Comparison of ENCODE assay signal across 8 cellular contexts in the genomic region with DNA sequence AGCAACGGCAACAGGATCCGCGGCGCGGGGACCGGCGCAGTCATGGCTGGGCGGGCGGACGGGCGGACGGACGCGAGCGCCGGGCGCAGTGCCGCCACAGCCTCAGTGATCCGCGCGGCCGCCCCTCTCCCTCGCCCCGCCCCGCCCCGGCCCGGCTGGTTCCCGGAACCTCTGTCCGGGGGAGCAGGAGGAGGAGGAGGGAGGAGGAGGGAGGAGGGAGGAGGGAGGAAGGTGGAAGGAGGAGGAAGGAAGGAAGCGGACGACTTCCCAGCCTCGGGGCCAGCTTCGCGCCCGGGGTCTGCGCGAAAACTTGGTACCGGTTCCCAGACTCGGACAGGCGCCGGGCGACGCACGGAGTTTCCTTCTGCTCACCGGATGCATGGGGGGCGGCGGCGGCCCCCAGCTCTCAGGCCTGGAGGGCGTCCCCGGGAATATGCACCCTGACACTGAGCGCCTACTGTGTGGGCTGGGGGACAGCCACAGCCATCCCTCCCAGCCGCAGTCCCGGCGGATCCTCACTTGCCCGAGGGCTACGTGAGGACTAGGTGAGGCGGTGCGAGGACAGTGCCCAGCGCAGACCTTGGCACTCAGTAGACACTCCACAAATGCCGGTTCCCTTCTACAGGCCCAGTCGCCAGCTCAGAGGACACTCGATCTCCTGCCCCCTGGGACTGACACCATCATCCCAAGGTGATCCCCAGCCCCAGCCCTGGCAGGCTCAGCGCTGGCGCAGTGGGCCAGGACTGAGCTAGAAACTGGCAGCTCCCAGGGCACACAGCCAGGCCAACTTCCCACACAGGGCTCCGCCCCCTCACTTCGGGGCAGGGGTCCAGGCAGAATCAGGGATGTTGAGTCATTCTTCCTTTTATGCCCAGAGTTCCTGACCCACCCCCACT. TPM values are rescaled to one million over a fixed set of nuclear protein-coding genes. Genes with fewer than 3 reads are reported as not detected.
A peak's percentile ranks its signal among the peaks of the same experiment; 100 is the strongest.
DNase-seq lines count a peak whose midpoint lies in the region; ATAC-seq and TF ChIP-seq lines count a peak whose summit lies in the region.

A gene with protein sequence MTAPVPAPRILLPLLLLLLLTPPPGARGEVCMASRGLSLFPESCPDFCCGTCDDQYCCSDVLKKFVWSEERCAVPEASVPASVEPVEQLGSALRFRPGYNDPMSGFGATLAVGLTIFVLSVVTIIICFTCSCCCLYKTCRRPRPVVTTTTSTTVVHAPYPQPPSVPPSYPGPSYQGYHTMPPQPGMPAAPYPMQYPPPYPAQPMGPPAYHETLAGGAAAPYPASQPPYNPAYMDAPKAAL (minus strand): TSS at position 124 of the 896 bp plus-strand sequence. CDS start 80 bp downstream, at position 44.

- H3K9ac ChIP-seq in neural progenitor cell, result peak within 1 kb of the TSS; percentile 34

- ATAC-seq in GM19463 (IDR thresholded peaks at IDR 0.05; ENCODE audit: unreplicated experiment), result peak; percentile 60
- no peak for ATAC-seq in GM21526 (IDR thresholded peaks at IDR 0.05; ENCODE audit: low FRiP score, unreplicated experiment)

- peak within 1 kb of the TSS; percentile 84 for H3K4me3 Mint-ChIP-seq in neural progenitor cell

- H3K79me2 ChIP-seq in ACC112 (ENCODE audit: control insufficient read depth, insufficient read depth, low read length, unreplicated experiment) (peaks cover 18% of the 10 kb centered on the region), neural progenitor cell (ENCODE audit: low read depth) (peaks cover 6% of the 10 kb centered on the region)

- peaks cover 19% of the 10 kb centered on the region for H3F3A ChIP-seq in neural progenitor cell (ENCODE audit: low read depth)

- DNase-seq in RPMI7951 (ENCODE audit: low read depth) (peak; percentile 69), foreskin melanocyte (peak; percentile 18), neural progenitor cell (ENCODE audit: low spot score) (peak; percentile 80), testis (peak; percentile 67)
- peak; percentile 65 for DNase-seq in activated naive CD4-positive, alpha-beta T cell treated with Interleukin-2 at 50 U/mL for 16 hours

- TF ChIP-seq POLR2A in testis (IDR thresholded peaks at IDR 0.05), result no peak

- TF ChIP-seq CTCF in neural progenitor cell (IDR thresholded peaks at IDR 0.05), result no peak
- no peak for TF ChIP-seq CTCF in testis (IDR thresholded peaks at IDR 0.05)

- peaks cover 12% of the 10 kb centered on the region for H3K27me3 Mint-ChIP-seq in neural progenitor cell (ENCODE audit: insufficient read depth, low read depth)

- H3K36me3 Mint-ChIP-seq in neural progenitor cell, result peaks cover 10% of the 10 kb centered on the region

- H3K4me3 ChIP-seq in ACC112 (ENCODE audit: low read depth, low read length), result peak within 1 kb of the TSS; percentile 98
- H3K4me3 ChIP-seq in neural progenitor cell, result peak within 1 kb of the TSS; percentile 64
- H3K4me3 ChIP-seq in testis, result peak within 1 kb of the TSS; percentile 67 to 77

- H3K27ac Mint-ChIP-seq in neural progenitor cell, result no peak within 1 kb of the TSS

- no peaks in the 10 kb centered on the region for H3K9me3 Mint-ChIP-seq in neural progenitor cell

- H3K4me2 ChIP-seq in neural progenitor cell, result peak within 1 kb of the TSS; percentile 97

- WGBS in testis, 2 donors, result 1 to 2% methylated on average over 35 to 66 of the region's 66 CpGs

- H3K27ac ChIP-seq in ACC112 (ENCODE audit: low read depth, low read length) (peak within 1 kb of the TSS; percentile 49), neural progenitor cell (no peak within 1 kb of the TSS), testis (peak within 1 kb of the TSS; percentile 74 to 92)

- H3K9me3 ChIP-seq in neural progenitor cell (ENCODE audit: low read depth) (no peaks in the 10 kb centered on the region), testis (no peaks in the 10 kb centered on the region)

- H4K20me1 ChIP-seq in neural progenitor cell (ENCODE audit: low read depth), result no peaks in the 10 kb centered on the region

- H3K4me1 Mint-ChIP-seq in neural progenitor cell, result peaks cover 35% of the 10 kb centered on the region

- intact Hi-C loops in testis (cut with DNase I; ENCODE audit: low total_unique reads), result no loop called here

- peaks cover 4% of the 10 kb centered on the region; the same call in 1 of the 2 replicates for H3K36me3 ChIP-seq in ACC112 (ENCODE audit: insufficient read depth, low read length)
- H3K36me3 ChIP-seq in neural progenitor cell, result no peaks in the 10 kb centered on the region
- H3K36me3 ChIP-seq in testis (ENCODE audit: low read depth, missing control alignments), result no peaks in the 10 kb centered on the region

- no peaks in the 10 kb centered on the region for H3K27me3 ChIP-seq in ACC112 (ENCODE audit: insufficient read depth, low read length)
- H3K27me3 ChIP-seq in neural progenitor cell, result no peaks in the 10 kb centered on the region
- H3K27me3 ChIP-seq in testis, result no peaks in the 10 kb centered on the region

- peaks cover 28% of the 10 kb centered on the region for H3K4me1 ChIP-seq in ACC112 (ENCODE audit: control insufficient read depth, insufficient read depth, low read length, unreplicated experiment)
- peaks cover 14% of the 10 kb centered on the region for H3K4me1 ChIP-seq in neural progenitor cell
- peaks cover 18% of the 10 kb centered on the region for H3K4me1 ChIP-seq in testis

- H2AFZ ChIP-seq in ACC112 (ENCODE audit: low read length, unreplicated experiment) (peak within 1 kb of the TSS; percentile 59), neural progenitor cell (replicated peaks) (peak within 1 kb of the TSS; percentile 71)

RNA-seq across cellular contexts. Expression of the gene that starts here (rescaled TPM):
- 206 and 217 TPM in 2 replicates for total RNA-seq in RPMI7951 (2014; rRNA removed; shearing (Covaris generic))
- 54.8 and 133 TPM in 2 replicates for total RNA-seq in neural progenitor cell (ENCODE audit: low replicate concordance)
- 100 to 1,000 TPM; 101 to 146 TPM for total RNA-seq in testis
- polyA plus RNA-seq in testis (ENCODE audit: insufficient read depth, low read depth, low replicate concordance), result 117 TPM

Comparison
In these comparisons a context has a peak if more than half of its experiments do, and no peak if none do; other contexts are left out.
1. DNase-seq: peak in every context shown above with its lines; median percentile 80 in neural progenitor cell; 69 in RPMI7951; 67 in testis; 65 in activated naive CD4-positive, alpha-beta T cell treated with Interleukin-2 at 50 U/mL for 16 hours; 18 in foreskin melanocyte.